In the genomic region with DNA sequence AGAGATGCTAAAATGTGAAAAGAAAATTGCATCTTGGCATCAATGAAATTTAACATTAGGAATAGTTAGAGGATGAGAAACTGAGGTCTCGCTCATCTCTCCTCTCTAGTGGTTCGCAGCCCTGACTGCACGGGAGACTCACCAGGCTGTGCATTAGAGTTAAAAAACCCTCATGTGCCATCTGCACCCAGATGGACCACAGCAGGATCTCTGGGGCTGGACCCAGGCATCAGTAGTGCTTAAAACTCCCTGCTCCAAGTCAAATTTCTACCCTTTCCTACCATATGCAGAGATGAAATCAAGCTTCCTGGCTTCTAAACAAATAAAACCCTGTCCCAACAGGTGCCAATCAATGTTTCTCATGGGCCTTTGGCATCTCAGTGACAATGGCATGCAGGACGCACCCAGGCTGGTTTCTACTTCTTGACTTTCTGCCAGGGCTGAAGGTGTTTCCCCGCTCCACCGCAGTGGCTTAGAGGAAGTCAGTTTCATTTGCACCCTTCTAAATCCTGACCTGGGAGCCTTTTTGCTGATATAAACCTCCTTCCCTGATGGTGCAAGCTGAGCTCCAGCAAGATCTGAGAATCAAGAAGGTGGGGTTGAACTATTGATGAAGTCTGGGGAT, we compare ENCODE assay signal across 17 cellular contexts.
DNase-seq lines count a peak whose midpoint lies in the region; ATAC-seq and TF ChIP-seq lines count a peak whose summit lies in the region.
"Had no signal": no experiment of that assay in that cellular context is flagged by ENCODE, and none has a peak within 500 bp of the region (broad histone marks: within the 10 kb centered on the region; RNA-seq: fewer than 3 reads in every experiment).

No MANE protein-coding gene starts in this region.

- ATAC-seq in left lobe of liver, result no peak
- ATAC-seq in GM21529 (IDR thresholded peaks at IDR 0.05; ENCODE audit: unreplicated experiment), result no peak

- H3K4me1 Mint-ChIP-seq in type B pancreatic cell (ENCODE audit: unreplicated experiment), result no peaks in the 10 kb centered on the region
- H3K4me1 Mint-ChIP-seq: CD4-positive, CD25-positive, alpha-beta regulatory T cell had no signal

- no peaks in the 10 kb centered on the region for H3K9me3 Mint-ChIP-seq in type B pancreatic cell

- H3K27me3 Mint-ChIP-seq in type B pancreatic cell, result peaks cover 45% of the 10 kb centered on the region

- H3K36me3 Mint-ChIP-seq in type B pancreatic cell, result no peaks in the 10 kb centered on the region
- H3K36me3 Mint-ChIP-seq: CD4-positive, CD25-positive, alpha-beta regulatory T cell had no signal

- H3K4me3 Mint-ChIP-seq in type B pancreatic cell, result no peak overlapping the region
- H3K4me3 Mint-ChIP-seq: CD4-positive, CD25-positive, alpha-beta regulatory T cell had no signal

- no peak overlapping the region for H3K4me3 ChIP-seq in LNCaP clone FGC (ENCODE audit: low read depth, low read length)

- H3K27ac Mint-ChIP-seq in type B pancreatic cell, result no peak overlapping the region
- H3K27ac Mint-ChIP-seq: CD4-positive, CD25-positive, alpha-beta regulatory T cell had no signal

- DNase-seq in LNCaP clone FGC (ENCODE audit: low read depth) (peak; percentile 4), caudate nucleus (lab: John Stamatoyannopoulos, UW) (peak in 1 of 61 donors; percentile 63), left lobe of liver (ENCODE audit: low spot score) (peak; percentile 16), type B pancreatic cell (ENCODE audit: extremely low spot score, unreplicated experiment) (peak; percentile 36), NCI-H345 (lab: John Stamatoyannopoulos, UW) (no peak), occipital lobe (lab: John Stamatoyannopoulos, UW) (no peak)
- DNase-seq: CD4-positive, CD25-positive, alpha-beta regulatory T cell; DND-41; KG1; MV-4-11; NCI-H1105 treated with DMSO at 0.1 percent for 48 hours; NCI-H2081 treated with DMSO at 0.1 percent for 48 hours; NCI-H2171 treated with DMSO at 0.1 percent for 48 hours; NCI-H446 treated with DMSO at 0.1 percent for 48 hours; NCI-H526 treated with DMSO at 0.1 percent for 48 hours; SHP77 had no signal

- peak overlapping the region; percentile 3 for H3K27ac ChIP-seq in caudate nucleus (ENCODE audit: low read depth, low read length)

- TF ChIP-seq CTCF in LNCaP clone FGC (IDR thresholded peaks at IDR 0.05; ENCODE audit: control insufficient read depth, extremely low read depth, insufficient read depth) (no peak), type B pancreatic cell (conservative IDR thresholded peaks at IDR 0.05) (no peak)

Comparison
In these comparisons a context has a peak if more than half of its experiments do, and no peak if none do; other contexts are left out.
1. DNase-seq: peak in LNCaP clone FGC (single experiment), left lobe of liver (single experiment) and type B pancreatic cell (single experiment); none in NCI-H345 (single experiment) and occipital lobe (single experiment).